8 cellular contexts compared by ENCODE assay signal in the genomic region with DNA sequence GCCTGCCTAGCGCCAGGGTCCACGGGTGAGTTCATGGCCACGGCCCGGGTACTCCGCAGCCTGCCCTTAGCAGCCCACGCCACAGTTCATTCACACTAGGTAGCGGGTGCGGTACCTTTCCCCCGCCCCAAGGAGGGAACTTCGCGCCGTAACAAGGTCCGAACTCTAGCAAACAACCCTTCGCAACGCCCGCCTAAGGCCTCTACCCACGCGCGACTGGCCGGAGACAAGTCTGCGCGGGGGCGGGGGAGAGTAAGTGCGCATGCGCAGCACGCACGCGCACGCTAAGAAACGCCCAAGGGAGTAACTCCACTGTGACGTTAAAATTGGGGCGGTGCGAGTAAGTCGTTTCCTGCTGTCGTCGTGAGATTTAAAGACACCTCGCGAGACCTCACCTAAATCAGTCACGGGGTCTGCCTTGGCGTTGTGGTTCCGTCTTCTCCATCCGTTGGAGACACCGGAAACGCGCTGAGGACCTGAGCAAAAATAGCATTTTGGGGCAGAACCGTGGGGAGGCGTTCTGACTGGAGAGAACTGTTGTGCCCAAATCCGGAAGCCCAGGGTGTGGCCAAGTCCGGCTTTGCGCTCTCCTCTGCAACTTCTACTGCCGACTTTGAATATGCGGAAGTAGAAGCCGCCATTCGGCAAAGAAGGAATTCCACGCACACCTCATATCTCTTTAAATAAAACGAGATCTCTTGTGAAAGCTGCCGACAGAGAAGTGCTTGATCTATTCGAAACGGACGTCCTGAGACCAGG. TPM values are rescaled to one million over a fixed set of nuclear protein-coding genes. Genes with fewer than 3 reads are reported as not detected.
A peak's percentile ranks its signal among the peaks of the same experiment; 100 is the strongest.
DNase-seq lines count a peak whose midpoint lies in the region; ATAC-seq and TF ChIP-seq lines count a peak whose summit lies in the region.

A gene with protein sequence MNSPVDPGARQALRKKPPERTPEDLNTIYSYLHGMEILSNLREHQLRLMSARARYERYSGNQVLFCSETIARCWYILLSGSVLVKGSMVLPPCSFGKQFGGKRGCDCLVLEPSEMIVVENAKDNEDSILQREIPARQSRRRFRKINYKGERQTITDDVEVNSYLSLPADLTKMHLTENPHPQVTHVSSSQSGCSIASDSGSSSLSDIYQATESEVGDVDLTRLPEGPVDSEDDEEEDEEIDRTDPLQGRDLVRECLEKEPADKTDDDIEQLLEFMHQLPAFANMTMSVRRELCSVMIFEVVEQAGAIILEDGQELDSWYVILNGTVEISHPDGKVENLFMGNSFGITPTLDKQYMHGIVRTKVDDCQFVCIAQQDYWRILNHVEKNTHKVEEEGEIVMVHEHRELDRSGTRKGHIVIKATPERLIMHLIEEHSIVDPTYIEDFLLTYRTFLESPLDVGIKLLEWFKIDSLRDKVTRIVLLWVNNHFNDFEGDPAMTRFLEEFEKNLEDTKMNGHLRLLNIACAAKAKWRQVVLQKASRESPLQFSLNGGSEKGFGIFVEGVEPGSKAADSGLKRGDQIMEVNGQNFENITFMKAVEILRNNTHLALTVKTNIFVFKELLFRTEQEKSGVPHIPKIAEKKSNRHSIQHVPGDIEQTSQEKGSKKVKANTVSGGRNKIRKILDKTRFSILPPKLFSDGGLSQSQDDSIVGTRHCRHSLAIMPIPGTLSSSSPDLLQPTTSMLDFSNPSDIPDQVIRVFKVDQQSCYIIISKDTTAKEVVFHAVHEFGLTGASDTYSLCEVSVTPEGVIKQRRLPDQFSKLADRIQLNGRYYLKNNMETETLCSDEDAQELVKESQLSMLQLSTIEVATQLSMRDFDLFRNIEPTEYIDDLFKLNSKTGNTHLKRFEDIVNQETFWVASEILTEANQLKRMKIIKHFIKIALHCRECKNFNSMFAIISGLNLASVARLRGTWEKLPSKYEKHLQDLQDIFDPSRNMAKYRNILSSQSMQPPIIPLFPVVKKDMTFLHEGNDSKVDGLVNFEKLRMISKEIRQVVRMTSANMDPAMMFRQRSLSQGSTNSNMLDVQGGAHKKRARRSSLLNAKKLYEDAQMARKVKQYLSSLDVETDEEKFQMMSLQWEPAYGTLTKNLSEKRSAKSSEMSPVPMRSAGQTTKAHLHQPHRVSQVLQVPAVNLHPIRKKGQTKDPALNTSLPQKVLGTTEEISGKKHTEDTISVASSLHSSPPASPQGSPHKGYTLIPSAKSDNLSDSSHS (N-terminal part only) (minus strand): TSS at position 234 of the 759 bp plus-strand sequence. CDS start 199 bp downstream, at position 35.

- H3K4me1 Mint-ChIP-seq in CD4-positive, CD25-positive, alpha-beta regulatory T cell, result peaks cover 12 to 36% (median 28%) of the 10 kb centered on the region in 4 donors
- H3K4me1 Mint-ChIP-seq in activated CD4-positive, alpha-beta memory T cell treated with anti-CD3 and anti-CD28 coated beads for 36 hours (ENCODE audit: low read depth), result peaks cover 25% of the 10 kb centered on the region

- peak within 1 kb of the TSS; percentile 89 to 97 (median 96) for H3K4me3 Mint-ChIP-seq in CD4-positive, CD25-positive, alpha-beta regulatory T cell
- peak within 1 kb of the TSS; percentile 98 for H3K4me3 Mint-ChIP-seq in activated CD4-positive, alpha-beta memory T cell treated with anti-CD3 and anti-CD28 coated beads for 36 hours

- H3K4me3 ChIP-seq in CD4-positive, CD25-positive, alpha-beta regulatory T cell (ENCODE audit: low read depth, low read length), result peak within 1 kb of the TSS; percentile 96
- H3K4me3 ChIP-seq in liver (ENCODE audit: low read depth in 1 of 3, low read length in 3 of 3), result peak within 1 kb of the TSS; percentile 70 to 97 (median 87)

- no peaks in the 10 kb centered on the region for H3K27me3 Mint-ChIP-seq in CD4-positive, CD25-positive, alpha-beta regulatory T cell
- peaks cover 3% of the 10 kb centered on the region for H3K27me3 Mint-ChIP-seq in activated CD4-positive, alpha-beta memory T cell treated with anti-CD3 and anti-CD28 coated beads for 36 hours

- peak within 1 kb of the TSS; percentile 93 to 95 for H3K9ac ChIP-seq in liver (ENCODE audit: low read depth in 1 of 2, low read length in 2 of 2)

- intact Hi-C loops in activated CD4-positive, alpha-beta memory T cell treated with anti-CD3 and anti-CD28 coated beads for 36 hours (cut with micrococcal nuclease), result loop anchor here (1.0 to 10.0 kb wide), 16 partner anchors 40 to 860 kb away; a partner anchor contains a TSS

- peak within 1 kb of the TSS; percentile 98 to 100 (median 99) for H3K27ac Mint-ChIP-seq in CD4-positive, CD25-positive, alpha-beta regulatory T cell
- peak within 1 kb of the TSS; percentile 87 for H3K27ac Mint-ChIP-seq in activated CD4-positive, alpha-beta memory T cell treated with anti-CD3 and anti-CD28 coated beads for 36 hours

- H3K4me1 ChIP-seq in CD4-positive, CD25-positive, alpha-beta regulatory T cell (ENCODE audit: control insufficient read depth, insufficient read depth, low read length, poor library complexity, severe bottlenecking), result peaks cover 67% of the 10 kb centered on the region
- peaks cover 3 to 26% (median 7%) of the 10 kb centered on the region in 4 donors for H3K4me1 ChIP-seq in liver (ENCODE audit: control insufficient read depth in 4 of 4, insufficient read depth in 4 of 4, low read length in 3 of 4)

- H3K9me3 ChIP-seq in CD4-positive, CD25-positive, alpha-beta regulatory T cell (ENCODE audit: control insufficient read depth in 2 of 2, low read length in 2 of 2), result no peaks in the 10 kb centered on the region
- H3K9me3 ChIP-seq in liver (ENCODE audit: control insufficient read depth in 4 of 4, low read length in 3 of 4), result no peaks in the 10 kb centered on the region

- H3K27ac ChIP-seq in CD4-positive, CD25-positive, alpha-beta regulatory T cell (ENCODE audit: insufficient read depth, low read length, poor library complexity, severe bottlenecking), result peak within 1 kb of the TSS; percentile 99
- H3K27ac ChIP-seq in liver (ENCODE audit: low read depth in 1 of 2, low read length in 2 of 2), result peak within 1 kb of the TSS; percentile 86 to 97

- DNase-seq in CD4-positive, CD25-positive, alpha-beta regulatory T cell, result peak; percentile 97 to 100 (median 98)
- DNase-seq in NCI-H82 treated with DMSO at 0.1 percent for 48 hours (lab: John Stamatoyannopoulos, UW; ENCODE audit: unreplicated experiment) (peak; percentile 90), dermis microvascular lymphatic vessel endothelial cell (ENCODE audit: low read depth in 2 of 2) (peak; percentile 99 to 100)
- peak; percentile 99 for DNase-seq in activated CD4-positive, alpha-beta memory T cell treated with anti-CD3 and anti-CD28 coated beads for 36 hours
- peak; percentile 98 for DNase-seq in stimulated activated CD4-positive, alpha-beta T cell treated with anti-CD3 and anti-CD28 coated beads, Interleukin-4, amount 100 ng/mL, for 24 hours

- TF ChIP-seq CTCF in liver (IDR thresholded peaks at IDR 0.05; ENCODE audit: low read depth, low read length, missing input control), result peak; percentile 48

- peak; percentile 36 to 54 for TF ChIP-seq RAD21 in liver (IDR thresholded peaks at IDR 0.05)

- no peaks in the 10 kb centered on the region for H3K36me3 Mint-ChIP-seq in CD4-positive, CD25-positive, alpha-beta regulatory T cell
- H3K36me3 Mint-ChIP-seq in activated CD4-positive, alpha-beta memory T cell treated with anti-CD3 and anti-CD28 coated beads for 36 hours, result peaks cover 10% of the 10 kb centered on the region

- POLR2A ChIA-PET in activated CD4-positive, alpha-beta memory T cell treated with anti-CD3 and anti-CD28 coated beads for 36 hours (lab: Charles Lee), result interaction anchor here (0.6 to 1.1 kb wide), 4 partner anchors 14 to 659 kb away, joined by 3 to 5 read pairs (median 3); a partner anchor contains a TSS

- H3K27me3 ChIP-seq in CD4-positive, CD25-positive, alpha-beta regulatory T cell (ENCODE audit: control insufficient read depth, insufficient read depth, low read length), result no peaks in the 10 kb centered on the region
- no peaks in the 10 kb centered on the region for H3K27me3 ChIP-seq in liver (ENCODE audit: control insufficient read depth in 4 of 4, insufficient read depth in 4 of 4, low read length in 3 of 4)

- H3K9me3 Mint-ChIP-seq in CD4-positive, CD25-positive, alpha-beta regulatory T cell, result no peaks in the 10 kb centered on the region
- H3K9me3 Mint-ChIP-seq in activated CD4-positive, alpha-beta memory T cell treated with anti-CD3 and anti-CD28 coated beads for 36 hours, result no peaks in the 10 kb centered on the region

- under 1% methylated on average over 60 of the region's 60 CpGs for WGBS in liver

- no peaks in the 10 kb centered on the region for H3K36me3 ChIP-seq in CD4-positive, CD25-positive, alpha-beta regulatory T cell (ENCODE audit: control insufficient read depth, insufficient read depth, low read length)
- no peaks in the 10 kb centered on the region for H3K36me3 ChIP-seq in liver (ENCODE audit: control insufficient read depth in 4 of 4, insufficient read depth in 3 of 4, low read depth in 1 of 4, low read length in 3 of 4)

- CTCF ChIA-PET in activated CD4-positive, alpha-beta memory T cell treated with anti-CD3 and anti-CD28 coated beads for 36 hours (lab: Charles Lee), result interaction anchor here (1.0 to 1.1 kb wide), 3 partner anchors 46 to 373 kb away, joined by 3 to 7 read pairs (median 5); a partner anchor contains a TSS

- ATAC-seq in CD4-positive, CD25-positive, alpha-beta regulatory T cell (ENCODE audit: low read depth in 2 of 2), result peak; percentile 89 to 93
- ATAC-seq in GM19438 (IDR thresholded peaks at IDR 0.05; ENCODE audit: low read depth, unreplicated experiment) (peak; percentile 88), HG03575 (IDR thresholded peaks at IDR 0.05; ENCODE audit: extremely low read depth, insufficient number of reproducible peaks, low FRiP score, unreplicated experiment) (peak; percentile 61)

TF ChIP-seq in liver, 16 proteins besides CTCF, POLR2A, EP300 and RAD21 (continues in another document):
- TF ChIP-seq, protein P1, sequence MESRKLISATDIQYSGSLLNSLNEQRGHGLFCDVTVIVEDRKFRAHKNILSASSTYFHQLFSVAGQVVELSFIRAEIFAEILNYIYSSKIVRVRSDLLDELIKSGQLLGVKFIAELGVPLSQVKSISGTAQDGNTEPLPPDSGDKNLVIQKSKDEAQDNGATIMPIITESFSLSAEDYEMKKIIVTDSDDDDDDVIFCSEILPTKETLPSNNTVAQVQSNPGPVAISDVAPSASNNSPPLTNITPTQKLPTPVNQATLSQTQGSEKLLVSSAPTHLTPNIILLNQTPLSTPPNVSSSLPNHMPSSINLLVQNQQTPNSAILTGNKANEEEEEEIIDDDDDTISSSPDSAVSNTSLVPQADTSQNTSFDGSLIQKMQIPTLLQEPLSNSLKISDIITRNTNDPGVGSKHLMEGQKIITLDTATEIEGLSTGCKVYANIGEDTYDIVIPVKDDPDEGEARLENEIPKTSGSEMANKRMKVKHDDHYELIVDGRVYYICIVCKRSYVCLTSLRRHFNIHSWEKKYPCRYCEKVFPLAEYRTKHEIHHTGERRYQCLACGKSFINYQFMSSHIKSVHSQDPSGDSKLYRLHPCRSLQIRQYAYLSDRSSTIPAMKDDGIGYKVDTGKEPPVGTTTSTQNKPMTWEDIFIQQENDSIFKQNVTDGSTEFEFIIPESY (IDR thresholded peaks at IDR 0.05), result peak; percentile 100

RNA-seq across cellular contexts. Expression of the gene that starts here (rescaled TPM):
- total RNA-seq in CD4-positive, CD25-positive, alpha-beta regulatory T cell, result 66.6 TPM
- polyA plus RNA-seq in CD4-positive, CD25-positive, alpha-beta regulatory T cell, result 10 to 100 TPM; 24.4 to 45.3 (median 32.0) TPM
- 10 to 100 TPM; 26.7 to 31.3 TPM for total RNA-seq in activated CD4-positive, alpha-beta memory T cell treated with anti-CD3 and anti-CD28 coated beads for 36 hours
- 13.7 and 15.8 TPM in 2 replicates for total RNA-seq in dermis microvascular lymphatic vessel endothelial cell
- total RNA-seq in liver, result 10 to 100 TPM; 14.7 to 16.1 TPM
- polyA plus RNA-seq in liver, result 1 to 10 TPM; 1.7 to 2.4 TPM

Comparison
In these comparisons a context has a peak if more than half of its experiments do, and no peak if none do; other contexts are left out.
1. Peak in every context shown above with its lines: DNase-seq, ATAC-seq, H3K4me3 ChIP-seq and H3K27ac ChIP-seq.
2. RNA of the gene that starts here (polyA plus RNA-seq): 24.4 to 45.3 TPM in CD4-positive, CD25-positive, alpha-beta regulatory T cell; 1.7 to 2.4 TPM in liver; every median in the first group is over 4 times any median in the second.